Comparison of ENCODE assay signal across 1 cellular context in the genomic region with DNA sequence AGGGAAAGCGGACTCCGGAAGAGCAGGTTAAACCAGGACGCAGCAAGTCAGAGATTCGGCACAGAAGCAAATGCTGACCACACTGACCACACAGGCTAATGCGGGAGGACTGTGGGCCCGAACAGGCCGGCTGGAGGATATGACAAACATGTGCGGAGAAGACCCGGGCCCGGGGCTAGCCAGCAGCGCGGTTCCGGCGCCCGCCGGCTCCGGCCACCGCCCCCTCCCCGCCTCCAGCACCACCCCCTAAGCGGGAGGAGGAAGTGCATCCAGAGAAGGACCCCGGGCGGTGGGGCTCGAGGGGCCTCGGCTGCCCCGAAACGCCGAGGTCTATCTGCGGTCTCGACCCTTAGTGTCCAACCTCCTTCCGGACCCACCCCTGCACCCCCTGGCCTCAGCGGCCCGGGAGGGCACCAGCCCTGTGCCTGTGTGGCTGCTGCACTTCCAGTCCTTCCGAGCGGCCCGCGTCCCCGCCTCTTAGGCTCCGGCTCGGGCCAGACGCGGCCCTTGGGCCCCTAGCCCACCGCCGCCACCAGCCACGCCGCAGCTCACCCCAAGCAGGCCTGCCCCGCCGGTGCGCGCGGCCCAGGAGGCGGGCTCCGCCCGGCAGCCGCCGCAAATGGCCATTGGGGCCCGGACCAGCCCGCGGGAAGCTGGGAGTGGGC.
TF ChIP-seq lines count a peak whose summit lies in the region.

No MANE protein-coding gene starts in this region.

TF ChIP-seq in HEK293, 187 proteins besides CTCF, POLR2A, EP300 and RAD21 (continued from another document):
- TF ChIP-seq, protein P1, sequence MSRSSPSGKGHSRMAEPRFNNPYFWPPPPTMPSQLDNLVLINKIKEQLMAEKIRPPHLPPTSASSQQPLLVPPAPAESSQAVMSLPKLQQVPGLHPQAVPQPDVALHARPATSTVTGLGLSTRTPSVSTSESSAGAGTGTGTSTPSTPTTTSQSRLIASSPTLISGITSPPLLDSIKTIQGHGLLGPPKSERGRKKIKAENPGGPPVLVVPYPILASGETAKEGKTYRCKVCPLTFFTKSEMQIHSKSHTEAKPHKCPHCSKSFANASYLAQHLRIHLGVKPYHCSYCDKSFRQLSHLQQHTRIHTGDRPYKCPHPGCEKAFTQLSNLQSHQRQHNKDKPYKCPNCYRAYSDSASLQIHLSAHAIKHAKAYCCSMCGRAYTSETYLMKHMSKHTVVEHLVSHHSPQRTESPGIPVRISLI (tag by site-specific recombination; IDR thresholded peaks at IDR 0.05) = no peak
- TF ChIP-seq MZF1 (tag by site-specific recombination; IDR thresholded peaks at IDR 0.05; ENCODE audit: borderline replicate concordance) (no peak), KLF9 (tag by site-specific recombination; IDR thresholded peaks at IDR 0.05; ENCODE audit: low read depth) (peak; percentile 84), ZNF335 (tag by site-specific recombination; conservative IDR thresholded peaks at IDR 0.05) (peak; percentile 76), SP3 (tag by site-specific recombination; IDR thresholded peaks at IDR 0.05) (peak; percentile 89), ZNF558 (tag by site-specific recombination; IDR thresholded peaks at IDR 0.05) (no peak), ZBTB8A (tag by site-specific recombination; IDR thresholded peaks at IDR 0.05) (peak; percentile 43; the same call in 1 of the 2 replicates), ZNF600 (tag by site-specific recombination; IDR thresholded peaks at IDR 0.05) (0 out of 2 replicates have a peak, but pooled peaks have one; percentile 45), ZNF596 (tag by site-specific recombination; IDR thresholded peaks at IDR 0.05) (no peak), ZNF214 (tag by site-specific recombination; IDR thresholded peaks at IDR 0.05; ENCODE audit: borderline replicate concordance) (no peak), BCL11B (tag by site-specific recombination; IDR thresholded peaks at IDR 0.05; ENCODE audit: low read depth) (0 out of 2 replicates have a peak, but pooled peaks have one; percentile 33), ZEB2 (tag by site-specific recombination; IDR thresholded peaks at IDR 0.05) (0 out of 2 replicates have a peak, but pooled peaks have one; percentile 39), ZBTB17 (tag by site-specific recombination; IDR thresholded peaks at IDR 0.05) (0 out of 2 replicates have a peak, but pooled peaks have one; percentile 10), ZNF830 (tag by site-specific recombination; IDR thresholded peaks at IDR 0.05; ENCODE audit: low read depth) (no peak), ZNF274 (IDR thresholded peaks at IDR 0.05; ENCODE audit: low read length) (no peak), ZNF274 (tag by site-specific recombination; IDR thresholded peaks at IDR 0.05; ENCODE audit: borderline replicate concordance) (no peak), ZNF10 (tag by site-specific recombination; IDR thresholded peaks at IDR 0.05) (no peak), YY1 (tag by site-specific recombination; IDR thresholded peaks at IDR 0.05) (peak; percentile 18; the same call in 1 of the 2 replicates), ZNF48 (tag by site-specific recombination; IDR thresholded peaks at IDR 0.05) (no peak), ZBTB21 (tag by site-specific recombination; IDR thresholded peaks at IDR 0.05) (no peak), ZSCAN23 (tag by site-specific recombination; IDR thresholded peaks at IDR 0.05) (no peak), ZNF341 (tag by site-specific recombination; IDR thresholded peaks at IDR 0.05; ENCODE audit: low read depth) (peak; percentile 70), ZBTB20 (tag by site-specific recombination; IDR thresholded peaks at IDR 0.05) (peak; percentile 76; the same call in 1 of the 2 replicates), BCL11A (tag by site-specific recombination; IDR thresholded peaks at IDR 0.05; ENCODE audit: low read depth) (0 out of 2 replicates have a peak, but pooled peaks have one; percentile 9), KLF1 (tag by site-specific recombination; IDR thresholded peaks at IDR 0.05) (0 out of 2 replicates have a peak, but pooled peaks have one; percentile 16), ZNF660 (tag by site-specific recombination; IDR thresholded peaks at IDR 0.05) (no peak), ZNF785 (tag by site-specific recombination; IDR thresholded peaks at IDR 0.05) (no peak), GLIS2 (tag by site-specific recombination; IDR thresholded peaks at IDR 0.05) (peak; percentile 80), KLF10 (tag by site-specific recombination; IDR thresholded peaks at IDR 0.05) (peak; percentile 96)
- TF ChIP-seq, protein P2, sequence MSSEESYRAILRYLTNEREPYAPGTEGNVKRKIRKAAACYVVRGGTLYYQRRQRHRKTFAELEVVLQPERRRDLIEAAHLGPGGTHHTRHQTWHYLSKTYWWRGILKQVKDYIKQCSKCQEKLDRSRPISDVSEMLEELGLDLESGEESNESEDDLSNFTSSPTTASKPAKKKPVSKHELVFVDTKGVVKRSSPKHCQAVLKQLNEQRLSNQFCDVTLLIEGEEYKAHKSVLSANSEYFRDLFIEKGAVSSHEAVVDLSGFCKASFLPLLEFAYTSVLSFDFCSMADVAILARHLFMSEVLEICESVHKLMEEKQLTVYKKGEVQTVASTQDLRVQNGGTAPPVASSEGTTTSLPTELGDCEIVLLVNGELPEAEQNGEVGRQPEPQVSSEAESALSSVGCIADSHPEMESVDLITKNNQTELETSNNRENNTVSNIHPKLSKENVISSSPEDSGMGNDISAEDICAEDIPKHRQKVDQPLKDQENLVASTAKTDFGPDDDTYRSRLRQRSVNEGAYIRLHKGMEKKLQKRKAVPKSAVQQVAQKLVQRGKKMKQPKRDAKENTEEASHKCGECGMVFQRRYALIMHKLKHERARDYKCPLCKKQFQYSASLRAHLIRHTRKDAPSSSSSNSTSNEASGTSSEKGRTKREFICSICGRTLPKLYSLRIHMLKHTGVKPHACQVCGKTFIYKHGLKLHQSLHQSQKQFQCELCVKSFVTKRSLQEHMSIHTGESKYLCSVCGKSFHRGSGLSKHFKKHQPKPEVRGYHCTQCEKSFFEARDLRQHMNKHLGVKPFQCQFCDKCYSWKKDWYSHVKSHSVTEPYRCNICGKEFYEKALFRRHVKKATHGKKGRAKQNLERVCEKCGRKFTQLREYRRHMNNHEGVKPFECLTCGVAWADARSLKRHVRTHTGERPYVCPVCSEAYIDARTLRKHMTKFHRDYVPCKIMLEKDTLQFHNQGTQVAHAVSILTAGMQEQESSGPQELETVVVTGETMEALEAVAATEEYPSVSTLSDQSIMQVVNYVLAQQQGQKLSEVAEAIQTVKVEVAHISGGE (tag by site-specific recombination; conservative IDR thresholded peaks at IDR 0.05; ENCODE audit: low read depth) = peak; percentile 88
- TF ChIP-seq, protein P3, sequence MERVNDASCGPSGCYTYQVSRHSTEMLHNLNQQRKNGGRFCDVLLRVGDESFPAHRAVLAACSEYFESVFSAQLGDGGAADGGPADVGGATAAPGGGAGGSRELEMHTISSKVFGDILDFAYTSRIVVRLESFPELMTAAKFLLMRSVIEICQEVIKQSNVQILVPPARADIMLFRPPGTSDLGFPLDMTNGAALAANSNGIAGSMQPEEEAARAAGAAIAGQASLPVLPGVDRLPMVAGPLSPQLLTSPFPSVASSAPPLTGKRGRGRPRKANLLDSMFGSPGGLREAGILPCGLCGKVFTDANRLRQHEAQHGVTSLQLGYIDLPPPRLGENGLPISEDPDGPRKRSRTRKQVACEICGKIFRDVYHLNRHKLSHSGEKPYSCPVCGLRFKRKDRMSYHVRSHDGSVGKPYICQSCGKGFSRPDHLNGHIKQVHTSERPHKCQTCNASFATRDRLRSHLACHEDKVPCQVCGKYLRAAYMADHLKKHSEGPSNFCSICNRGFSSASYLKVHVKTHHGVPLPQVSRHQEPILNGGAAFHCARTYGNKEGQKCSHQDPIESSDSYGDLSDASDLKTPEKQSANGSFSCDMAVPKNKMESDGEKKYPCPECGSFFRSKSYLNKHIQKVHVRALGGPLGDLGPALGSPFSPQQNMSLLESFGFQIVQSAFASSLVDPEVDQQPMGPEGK (tag by site-specific recombination; IDR thresholded peaks at IDR 0.05) = peak; percentile 56
- TF ChIP-seq, protein P4, sequence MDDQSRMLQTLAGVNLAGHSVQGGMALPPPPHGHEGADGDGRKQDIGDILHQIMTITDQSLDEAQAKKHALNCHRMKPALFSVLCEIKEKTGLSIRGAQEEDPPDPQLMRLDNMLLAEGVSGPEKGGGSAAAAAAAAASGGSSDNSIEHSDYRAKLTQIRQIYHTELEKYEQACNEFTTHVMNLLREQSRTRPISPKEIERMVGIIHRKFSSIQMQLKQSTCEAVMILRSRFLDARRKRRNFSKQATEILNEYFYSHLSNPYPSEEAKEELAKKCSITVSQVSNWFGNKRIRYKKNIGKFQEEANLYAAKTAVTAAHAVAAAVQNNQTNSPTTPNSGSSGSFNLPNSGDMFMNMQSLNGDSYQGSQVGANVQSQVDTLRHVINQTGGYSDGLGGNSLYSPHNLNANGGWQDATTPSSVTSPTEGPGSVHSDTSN (CRISPR knock-in tag; IDR thresholded peaks at IDR 0.05) = peak; percentile 31; the same call in 1 of the 2 replicates
- TF ChIP-seq, protein P5, sequence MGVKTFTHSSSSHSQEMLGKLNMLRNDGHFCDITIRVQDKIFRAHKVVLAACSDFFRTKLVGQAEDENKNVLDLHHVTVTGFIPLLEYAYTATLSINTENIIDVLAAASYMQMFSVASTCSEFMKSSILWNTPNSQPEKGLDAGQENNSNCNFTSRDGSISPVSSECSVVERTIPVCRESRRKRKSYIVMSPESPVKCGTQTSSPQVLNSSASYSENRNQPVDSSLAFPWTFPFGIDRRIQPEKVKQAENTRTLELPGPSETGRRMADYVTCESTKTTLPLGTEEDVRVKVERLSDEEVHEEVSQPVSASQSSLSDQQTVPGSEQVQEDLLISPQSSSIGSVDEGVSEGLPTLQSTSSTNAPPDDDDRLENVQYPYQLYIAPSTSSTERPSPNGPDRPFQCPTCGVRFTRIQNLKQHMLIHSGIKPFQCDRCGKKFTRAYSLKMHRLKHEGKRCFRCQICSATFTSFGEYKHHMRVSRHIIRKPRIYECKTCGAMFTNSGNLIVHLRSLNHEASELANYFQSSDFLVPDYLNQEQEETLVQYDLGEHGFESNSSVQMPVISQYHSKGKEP (tag by site-specific recombination; IDR thresholded peaks at IDR 0.05) = no peak
